Comparison of ENCODE assay signal across 10 cellular contexts in genomic region chr11:120546312-120547205, GRCh38. TPM values are rescaled to one million over a fixed set of nuclear protein-coding genes. Genes with fewer than 3 reads are reported as not detected.
A peak's percentile ranks its signal among the peaks of the same experiment; 100 is the strongest.
DNase-seq lines count a peak whose midpoint lies in the region; ATAC-seq, FAIRE-seq and TF ChIP-seq lines count a peak whose summit lies in the region.
"Had no signal": no experiment of that assay in that cellular context is flagged by ENCODE, and none has a peak within 500 bp of the region (broad histone marks: within the 10 kb centered on the region; RNA-seq: fewer than 3 reads in every experiment).

No MANE protein-coding gene starts in this region.

- H3K4me1 ChIP-seq in astrocyte (ENCODE audit: insufficient read depth, low read length) = peaks cover 28% of the 10 kb centered on the region

- H3K9ac ChIP-seq in astrocyte (ENCODE audit: low read length) = peak overlapping the region; percentile 40

- no peaks in the 10 kb centered on the region for H3K9me3 ChIP-seq in astrocyte (ENCODE audit: insufficient read depth, low read depth, low read length)
- H3K9me3 ChIP-seq: right lobe of liver had no signal

- H3K36me3 Mint-ChIP-seq in HFFc6 (ENCODE audit: low read depth) = no peaks in the 10 kb centered on the region
- no peaks in the 10 kb centered on the region for H3K36me3 Mint-ChIP-seq in astrocyte (ENCODE audit: low read depth, unreplicated experiment)
- H3K36me3 Mint-ChIP-seq: activated naive CD8-positive, alpha-beta T cell had no signal

- H3K36me3 ChIP-seq in astrocyte (ENCODE audit: insufficient read depth, low read length) = no peaks in the 10 kb centered on the region
- H3K36me3 ChIP-seq: right lobe of liver had no signal

- TF ChIP-seq CTCF in HFFc6 (IDR thresholded peaks at IDR 0.05) (0 out of 2 replicates have a peak, but pooled peaks have one; percentile 8), astrocyte (IDR thresholded peaks at IDR 0.05; ENCODE audit: insufficient read depth, low read depth, low read length) (no peak)

- H3K4me1 Mint-ChIP-seq in HFFc6 (ENCODE audit: low read depth) (peaks cover 30% of the 10 kb centered on the region), astrocyte (ENCODE audit: low read depth, unreplicated experiment) (peaks cover 51% of the 10 kb centered on the region)

- peak; percentile 100 for FAIRE-seq in astrocyte (lab: Jason Lieb, UNC)

- H2AFZ ChIP-seq in astrocyte (ENCODE audit: low read depth, low read length) = peak overlapping the region; percentile 12

- peak overlapping the region; percentile 56 for H3K4me2 ChIP-seq in astrocyte (ENCODE audit: low read length)

- H3K4me3 Mint-ChIP-seq in HFFc6 (peak overlapping the region; percentile 14), astrocyte (ENCODE audit: unreplicated experiment) (no peak overlapping the region)
- H3K4me3 Mint-ChIP-seq: activated naive CD8-positive, alpha-beta T cell had no signal

- H3K9me3 Mint-ChIP-seq in HFFc6 = peaks cover 6% of the 10 kb centered on the region; the same call in 1 of the 2 replicates
- H3K9me3 Mint-ChIP-seq in astrocyte (ENCODE audit: unreplicated experiment) = no peaks in the 10 kb centered on the region

- DNase-seq in HFFc6 (peak; percentile 95), astrocyte (ENCODE audit: low read depth) (peak; percentile 97), iris pigment epithelial cell (ENCODE audit: low read depth) (peak; percentile 92), NAMALWA (ENCODE audit: low spot score) (no peak), HUDEP-2 (lab: John Stamatoyannopoulos, UW; ENCODE audit: unreplicated experiment in 76 of 76) (no peak)
- DNase-seq in activated CD8-positive, alpha-beta memory T cell treated with anti-CD3 and anti-CD28 coated beads for 24 hours = no peak

- ATAC-seq in GM19351 (IDR thresholded peaks at IDR 0.05; ENCODE audit: unreplicated experiment) = no peak

- peak overlapping the region; percentile 53 for H3K27ac ChIP-seq in astrocyte (ENCODE audit: low read depth, low read length)
- H3K27ac ChIP-seq in temporal lobe (ENCODE audit: low read depth, low read length) = peak overlapping the region; percentile 83
- H3K27ac ChIP-seq: right lobe of liver had no signal

- no peaks in the 10 kb centered on the region for H4K20me1 ChIP-seq in astrocyte (ENCODE audit: insufficient read depth, low read length)

- H3K27ac Mint-ChIP-seq in HFFc6 (peak overlapping the region; percentile 92), astrocyte (ENCODE audit: unreplicated experiment) (peak overlapping the region; percentile 90)
- H3K27ac Mint-ChIP-seq: activated naive CD8-positive, alpha-beta T cell had no signal

- H3K27me3 ChIP-seq in astrocyte (ENCODE audit: insufficient read depth, low read length) = no peaks in the 10 kb centered on the region
- H3K27me3 ChIP-seq: right lobe of liver had no signal

- peaks cover 2% of the 10 kb centered on the region; the same call in 1 of the 2 replicates for H3K27me3 Mint-ChIP-seq in HFFc6 (ENCODE audit: insufficient read depth)
- H3K27me3 Mint-ChIP-seq in astrocyte (ENCODE audit: low read depth, unreplicated experiment) = no peaks in the 10 kb centered on the region

- no peak overlapping the region for H3K4me3 ChIP-seq in astrocyte (ENCODE audit: insufficient read depth, low read depth, low read length)
- H3K4me3 ChIP-seq: right lobe of liver had no signal

- H3K79me2 ChIP-seq in astrocyte (ENCODE audit: insufficient read depth, low read length) = no peaks in the 10 kb centered on the region

RNA-seq across cellular contexts. Expression of gene GRIK4, which starts 35.0 kb away (rescaled TPM):
- not detected for total RNA-seq in HFFc6 (2021; fragmentation: NEBNext Ultra II Directional; extraction: Animal tissue kit (Norgen Biotek cat#: 25700))
- total RNA-seq in astrocyte (2.2 and 3.9 TPM in 2 replicates), temporal lobe (4.4 TPM)

Comparison
In these comparisons a context has a peak if more than half of its experiments do, and no peak if none do; other contexts are left out.
1. DNase-seq: peak in HFFc6 (single experiment), astrocyte (single experiment) and iris pigment epithelial cell (single experiment); none in activated CD8-positive, alpha-beta memory T cell treated with anti-CD3 and anti-CD28 coated beads for 24 hours (single experiment), NAMALWA (single experiment) and HUDEP-2 (0 of 76).